19 cellular contexts compared by ENCODE assay signal in genomic region chr2:143297182-143297581, GRCh38.
DNase-seq lines count a peak whose midpoint lies in the region; ATAC-seq, FAIRE-seq and TF ChIP-seq lines count a peak whose summit lies in the region.
"Had no signal": no experiment of that assay in that cellular context is flagged by ENCODE, and none has a peak within 500 bp of the region (broad histone marks: within the 10 kb centered on the region; RNA-seq: fewer than 3 reads in every experiment).

No MANE protein-coding gene starts in this region.

- peak; percentile 36 for ATAC-seq in activated CD8-positive, alpha-beta memory T cell treated with anti-CD3 and anti-CD28 coated beads, Interleukin-2, amount 10 ng/mL, durations not matched to agents 7 days and 5 days
- no peak for ATAC-seq in left cardiac atrium
- ATAC-seq: CD8-positive, alpha-beta T cell; HCT116 had no signal

- no peaks in the 10 kb centered on the region for H3K27me3 Mint-ChIP-seq in activated CD8-positive, alpha-beta memory T cell treated with anti-CD3 and anti-CD28 coated beads, Interleukin-2, amount 10 ng/mL, durations not matched to agents 7 days and 5 days
- H3K27me3 Mint-ChIP-seq in activated T-helper 1 cell treated with anti-CD3 and anti-CD28 coated beads, Interleukin-12 subunit alpha, Interleukin-12 subunit beta, Interleukin-2, Interleukin-4 antibody, amounts not matched to agents 30 ng/mL and 10 ng/mL and 1 ng/mL, durations not matched to agents 14 hours and 24 hours and 36 hours (ENCODE audit: insufficient read depth) = no peaks in the 10 kb centered on the region
- no peaks in the 10 kb centered on the region for H3K27me3 Mint-ChIP-seq in immature natural killer cell (ENCODE audit: low read depth in 3 of 3)
- H3K27me3 Mint-ChIP-seq: B cell had no signal

- no peak overlapping the region for H3K4me3 Mint-ChIP-seq in activated CD8-positive, alpha-beta memory T cell treated with anti-CD3 and anti-CD28 coated beads, Interleukin-2, amount 10 ng/mL, durations not matched to agents 7 days and 5 days
- no peak overlapping the region for H3K4me3 Mint-ChIP-seq in activated T-helper 1 cell treated with anti-CD3 and anti-CD28 coated beads, Interleukin-12 subunit alpha, Interleukin-12 subunit beta, Interleukin-2, Interleukin-4 antibody, amounts not matched to agents 30 ng/mL and 10 ng/mL and 1 ng/mL, durations not matched to agents 14 hours and 24 hours and 36 hours
- H3K4me3 Mint-ChIP-seq in immature natural killer cell = no peak overlapping the region
- H3K4me3 Mint-ChIP-seq: B cell; CD8-positive, alpha-beta T cell had no signal

- intact Hi-C loops in activated T-helper 1 cell treated with anti-CD3 and anti-CD28 coated beads, Interleukin-12 subunit alpha, Interleukin-12 subunit beta, Interleukin-2, Interleukin-4 antibody, amounts not matched to agents 30 ng/mL and 10 ng/mL and 1 ng/mL, durations not matched to agents 14 hours and 24 hours and 36 hours (cut with micrococcal nuclease) = no loop called here
- intact Hi-C loops in left cardiac atrium (cut with DNase I) = no loop called here

- peaks cover 3% of the 10 kb centered on the region for H3K4me1 Mint-ChIP-seq in activated CD8-positive, alpha-beta memory T cell treated with anti-CD3 and anti-CD28 coated beads, Interleukin-2, amount 10 ng/mL, durations not matched to agents 7 days and 5 days
- H3K4me1 Mint-ChIP-seq in activated T-helper 1 cell treated with anti-CD3 and anti-CD28 coated beads, Interleukin-12 subunit alpha, Interleukin-12 subunit beta, Interleukin-2, Interleukin-4 antibody, amounts not matched to agents 30 ng/mL and 10 ng/mL and 1 ng/mL, durations not matched to agents 14 hours and 24 hours and 36 hours (ENCODE audit: low read depth) = peaks cover 18% of the 10 kb centered on the region
- peaks cover 13 to 49% of the 10 kb centered on the region in 2 donors for H3K4me1 Mint-ChIP-seq in immature natural killer cell

- H3K27ac Mint-ChIP-seq in activated CD8-positive, alpha-beta memory T cell treated with anti-CD3 and anti-CD28 coated beads, Interleukin-2, amount 10 ng/mL, durations not matched to agents 7 days and 5 days = no peak overlapping the region
- peak overlapping the region; percentile 46 for H3K27ac Mint-ChIP-seq in activated T-helper 1 cell treated with anti-CD3 and anti-CD28 coated beads, Interleukin-12 subunit alpha, Interleukin-12 subunit beta, Interleukin-2, Interleukin-4 antibody, amounts not matched to agents 30 ng/mL and 10 ng/mL and 1 ng/mL, durations not matched to agents 14 hours and 24 hours and 36 hours
- H3K27ac Mint-ChIP-seq in immature natural killer cell = peak overlapping the region in 4 of 6 donors; percentile 1 to 65 (median 3)

- FAIRE-seq in GM12891 (lab: Jason Lieb, UNC) = peak; percentile 70
- FAIRE-seq: A204.1, D721Med, H54 had no signal

- H3K9me3 Mint-ChIP-seq in activated CD8-positive, alpha-beta memory T cell treated with anti-CD3 and anti-CD28 coated beads, Interleukin-2, amount 10 ng/mL, durations not matched to agents 7 days and 5 days (ENCODE audit: low read depth) = peaks cover 2% of the 10 kb centered on the region
- H3K9me3 Mint-ChIP-seq in activated T-helper 1 cell treated with anti-CD3 and anti-CD28 coated beads, Interleukin-12 subunit alpha, Interleukin-12 subunit beta, Interleukin-2, Interleukin-4 antibody, amounts not matched to agents 30 ng/mL and 10 ng/mL and 1 ng/mL, durations not matched to agents 14 hours and 24 hours and 36 hours = no peaks in the 10 kb centered on the region
- no peaks in the 10 kb centered on the region for H3K9me3 Mint-ChIP-seq in immature natural killer cell
- H3K9me3 Mint-ChIP-seq: CD8-positive, alpha-beta T cell had no signal

- no peak for DNase-seq in activated CD8-positive, alpha-beta memory T cell treated with anti-CD3 and anti-CD28 coated beads, Interleukin-2, amount 10 ng/mL, durations not matched to agents 7 days and 5 days
- DNase-seq in activated CD8-positive, alpha-beta memory T cell treated with anti-CD3 and anti-CD28 coated beads for 24 hours = no peak
- DNase-seq in GM12891 (ENCODE audit: insufficient read length, low spot score) = no peak
- DNase-seq in activated T-helper 1 cell treated with anti-CD3 and anti-CD28 coated beads, Interleukin-12 subunit alpha, Interleukin-12 subunit beta, Interleukin-2, Interleukin-4 antibody, amounts not matched to agents 30 ng/mL and 10 ng/mL and 1 ng/mL, durations not matched to agents 14 hours and 24 hours and 36 hours (ENCODE audit: low spot score) = no peak
- DNase-seq in immature natural killer cell = no peak
- no peak for DNase-seq in NCI-H146 (lab: John Stamatoyannopoulos, UW)
- no peak for DNase-seq in left cardiac atrium
- DNase-seq in stimulated activated CD4-positive, alpha-beta T cell treated with anti-CD3 and anti-CD28 coated beads, Interleukin-2, amount 100 ng/mL, for 24 hours = no peak
- DNase-seq: CD8-positive, alpha-beta T cell; COR-L47; DMS153; DMS79 treated with DMSO at 0.1 percent for 48 hours; GDM1; GM23248 had no signal

- CTCF ChIA-PET in activated CD8-positive, alpha-beta memory T cell treated with anti-CD3 and anti-CD28 coated beads, Interleukin-2, amount 10 ng/mL, durations not matched to agents 7 days and 5 days (lab: Charles Lee) = no interaction called here

- TF ChIP-seq POLR2A in GM12891 (IDR thresholded peaks at IDR 0.05; ENCODE audit: low read depth, low read length) = no peak

- H3K36me3 Mint-ChIP-seq in activated CD8-positive, alpha-beta memory T cell treated with anti-CD3 and anti-CD28 coated beads, Interleukin-2, amount 10 ng/mL, durations not matched to agents 7 days and 5 days = peaks cover 26% of the 10 kb centered on the region
- peaks cover 15% of the 10 kb centered on the region for H3K36me3 Mint-ChIP-seq in activated T-helper 1 cell treated with anti-CD3 and anti-CD28 coated beads, Interleukin-12 subunit alpha, Interleukin-12 subunit beta, Interleukin-2, Interleukin-4 antibody, amounts not matched to agents 30 ng/mL and 10 ng/mL and 1 ng/mL, durations not matched to agents 14 hours and 24 hours and 36 hours (ENCODE audit: low read depth)
- no peaks in the 10 kb centered on the region for H3K36me3 Mint-ChIP-seq in immature natural killer cell

TF ChIP-seq in GM12891, 5 proteins besides CTCF, POLR2A, EP300 and RAD21:
- TF ChIP-seq POU2F2 (IDR thresholded peaks at IDR 0.05; ENCODE audit: low read depth, low read length) = no peak
TF ChIP-seq in GM12891: peak in this region for 0.
